ENCODE assay signal across 12 cellular contexts in genomic region chr1:208213786-208214185, GRCh38. TPM values are rescaled to one million over a fixed set of nuclear protein-coding genes. Genes with fewer than 3 reads are reported as not detected.
DNase-seq lines count a peak whose midpoint lies in the region; ATAC-seq and TF ChIP-seq lines count a peak whose summit lies in the region.
"Had no signal": no experiment of that assay in that cellular context is flagged by ENCODE, and none has a peak within 500 bp of the region (broad histone marks: within the 10 kb centered on the region; RNA-seq: fewer than 3 reads in every experiment).

No MANE protein-coding gene starts in this region.

- ATAC-seq in heart left ventricle: peak in 3 of 4 donors; percentile 37 to 71 (median 57)

- H3K27me3 ChIP-seq in WERI-Rb-1 (ENCODE audit: insufficient read depth, low read depth, severe bottlenecking): no peaks in the 10 kb centered on the region
- H3K27me3 ChIP-seq in heart left ventricle: no peaks in the 10 kb centered on the region
- no peaks in the 10 kb centered on the region for H3K27me3 ChIP-seq in skeletal muscle tissue (ENCODE audit: control insufficient read depth in 3 of 3, insufficient read depth in 3 of 3, low read length in 3 of 3)

- no peak for TF ChIP-seq POLR2A in heart left ventricle (IDR thresholded peaks at IDR 0.05)

- H3K9ac ChIP-seq in skeletal muscle tissue (ENCODE audit: low read depth in 1 of 3, low read length in 3 of 3): no peak overlapping the region

- WGBS in heart left ventricle, 4 donors: 42 to 61% (median 54%) methylated on average over 3 of the region's 3 CpGs

- H3K4me3 ChIP-seq in WERI-Rb-1 (ENCODE audit: low read depth, low read length): no peak overlapping the region
- H3K4me3 ChIP-seq in heart left ventricle: no peak overlapping the region
- no peak overlapping the region for H3K4me3 ChIP-seq in skeletal muscle tissue (ENCODE audit: low read length in 3 of 3)
- H3K4me3 ChIP-seq: HAP-1 had no signal

- H3K36me3 ChIP-seq in WERI-Rb-1: peaks cover 31% of the 10 kb centered on the region
- peaks cover 0 to 69% (median 22%) of the 10 kb centered on the region in 9 donors for H3K36me3 ChIP-seq in heart left ventricle
- peaks cover 27 to 33% (median 27%) of the 10 kb centered on the region in 3 donors for H3K36me3 ChIP-seq in skeletal muscle tissue (ENCODE audit: control insufficient read depth in 3 of 3, insufficient read depth in 3 of 3, low read length in 3 of 3)
- H3K36me3 ChIP-seq: HAP-1 had no signal

- H3K4me1 ChIP-seq in heart left ventricle (peaks cover under 1 to 83% (median 62%) of the 10 kb centered on the region in 12 donors), skeletal muscle tissue (ENCODE audit: control insufficient read depth in 3 of 3, insufficient read depth in 3 of 3, low read length in 3 of 3) (peaks cover 32 to 40% (median 36%) of the 10 kb centered on the region in 3 donors)
- H3K4me1 ChIP-seq: HAP-1 had no signal

- no peak for TF ChIP-seq CTCF in WERI-Rb-1 (IDR thresholded peaks at IDR 0.05; ENCODE audit: low read depth, low read length)
- TF ChIP-seq CTCF in heart left ventricle (IDR thresholded peaks at IDR 0.05): no peak

- DNase-seq in NOMO-1 (lab: John Stamatoyannopoulos, UW; ENCODE audit: unreplicated experiment in 2 of 2): peak; percentile 68 to 88
- no peak for DNase-seq in WERI-Rb-1
- no peak for DNase-seq in heart left ventricle
- DNase-seq in hepatic stellate cell (ENCODE audit: low spot score): no peak
- no peak for DNase-seq in EL
- no peak for DNase-seq in RPMI8226
- DNase-seq in cortex of kidney (lab: John Stamatoyannopoulos, UW): no peak
- DNase-seq: activated naive CD8-positive, alpha-beta T cell treated with anti-CD3 and anti-CD28 coated beads for 36 hours; CD4-positive, alpha-beta T cell; NCI-H1092 had no signal

- H3K27ac ChIP-seq in WERI-Rb-1 (peak overlapping the region; percentile 11; the same call in 1 of the 2 replicates), heart left ventricle (peak overlapping the region in 11 of 12 donors; percentile 16 to 71 (median 51)), skeletal muscle tissue (ENCODE audit: low read depth, low read length) (peak overlapping the region; percentile 8)

- H3K9me3 ChIP-seq in WERI-Rb-1 (ENCODE audit: severe bottlenecking) (no peaks in the 10 kb centered on the region), heart left ventricle (no peaks in the 10 kb centered on the region), skeletal muscle tissue (ENCODE audit: control insufficient read depth in 3 of 3, low read length in 3 of 3) (no peaks in the 10 kb centered on the region)
- H3K9me3 ChIP-seq: HAP-1 had no signal

- intact Hi-C loops in heart left ventricle (cut with DNase I): no loop called here

RNA-seq across cellular contexts. Expression of gene PLXNA2, which starts 30.4 kb away (rescaled TPM):
- 10 to 100 TPM; 13.3 to 28.2 (median 18.4) TPM for total RNA-seq in heart left ventricle
- polyA plus RNA-seq in heart left ventricle: 10 to 100 TPM in 1 of 2 donors, 1 to 10 TPM in 1; 9.2 to 10.5 TPM
- total RNA-seq in skeletal muscle tissue: 14.1 TPM

Comparison
In these comparisons a context has a peak if more than half of its experiments do, and no peak if none do; other contexts are left out.
1. DNase-seq: peak in NOMO-1 (2 of 2); none in WERI-Rb-1 (single experiment), heart left ventricle (0 of 5), hepatic stellate cell (single experiment), EL (single experiment), RPMI8226 (single experiment) and cortex of kidney (single experiment).
2. Peak in every context shown above with its lines, with median percentiles within 50 percentile points of each other: H3K27ac ChIP-seq.